9 cellular contexts compared by ENCODE assay signal in the genomic region with DNA sequence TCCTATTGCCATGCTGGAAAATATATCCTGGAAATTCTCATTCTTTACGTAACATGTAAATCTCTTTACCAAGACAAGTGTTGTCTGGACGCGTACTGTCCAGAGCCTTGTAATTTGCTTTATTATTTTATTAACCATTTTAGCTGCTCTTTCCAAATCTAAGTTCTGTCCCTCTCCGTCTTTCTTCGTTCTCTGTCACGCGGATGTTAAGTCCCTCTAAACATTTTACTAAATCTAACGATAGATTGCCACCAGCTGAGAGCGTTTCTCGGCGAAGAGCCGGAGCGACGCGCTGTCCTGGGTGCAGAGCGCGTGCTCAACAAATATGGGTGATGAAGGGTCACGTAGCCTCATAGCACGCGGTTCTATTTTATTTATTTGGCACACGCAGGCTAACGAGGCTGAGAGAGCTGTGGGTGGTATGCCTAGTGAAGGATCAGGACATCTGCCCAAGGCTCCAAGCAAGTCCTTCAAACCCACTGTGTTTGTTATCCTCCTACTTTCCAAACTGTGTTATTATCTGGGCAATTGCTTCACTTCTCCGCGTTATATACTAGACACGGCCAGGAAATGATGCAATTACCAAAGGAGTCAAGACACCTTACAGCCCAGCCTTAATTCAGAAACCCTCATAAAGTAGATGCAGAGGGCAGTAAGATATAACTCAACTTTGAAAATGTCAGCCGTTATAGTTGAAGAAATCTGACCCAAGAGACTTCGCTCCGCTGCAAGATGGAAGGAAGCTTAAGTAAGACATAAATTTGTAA. TPM values are rescaled to one million over a fixed set of nuclear protein-coding genes. Genes with fewer than 3 reads are reported as not detected.
A peak's percentile ranks its signal among the peaks of the same experiment; 100 is the strongest.
DNase-seq lines count a peak whose midpoint lies in the region; ATAC-seq and TF ChIP-seq lines count a peak whose summit lies in the region.
"Had no signal": no experiment of that assay in that cellular context is flagged by ENCODE, and none has a peak within 500 bp of the region (broad histone marks: within the 10 kb centered on the region; RNA-seq: fewer than 3 reads in every experiment).

No MANE protein-coding gene starts in this region.

- TF ChIP-seq RAD21 in liver (IDR thresholded peaks at IDR 0.05): peak in 1 of 2 donors; percentile 6

- peaks cover 4% of the 10 kb centered on the region for H3K4me1 Mint-ChIP-seq in activated B cell treated with CpG ODN at 0.5 μM for 24 hours

- 1% methylated on average over 28 of the region's 28 CpGs for WGBS in liver

- CTCF ChIA-PET in activated B cell treated with CpG ODN at 0.5 μM for 24 hours (lab: Charles Lee): interaction anchor here (0.7 to 2.5 kb wide), 13 partner anchors 10 to 206 kb away, joined by 3 to 54 read pairs (median 4); a partner anchor contains a TSS

- POLR2A ChIA-PET in activated B cell treated with CpG ODN at 0.5 μM for 24 hours (lab: Charles Lee): interaction anchor here (0.6 to 4.8 kb wide), 15 partner anchors 10 to 1525 kb away, joined by 3 to 145 read pairs (median 8); a partner anchor contains a TSS

- peaks cover 0 to 4% (median 0%) of the 10 kb centered on the region in 4 donors for H3K4me1 ChIP-seq in liver (ENCODE audit: control insufficient read depth in 4 of 4, insufficient read depth in 4 of 4, low read length in 3 of 4)

- DNase-seq in AML-193 (lab: John Stamatoyannopoulos, UW): peak; percentile 88 to 94
- peak; percentile 64 for DNase-seq in NCI-H226
- peak; percentile 44 for DNase-seq in activated B cell treated with CpG ODN at 0.5 μM for 24 hours
- DNase-seq in coronary artery (ENCODE audit: low spot score): no peak
- peak in 2 of 3 donors; percentile 29 to 47 for DNase-seq in stimulated activated CD4-positive, alpha-beta T cell treated with anti-CD3 and anti-CD28 coated beads, TNF-alpha, amount 100 ng/mL, for 48 hours (ENCODE audit: low read depth in 3 of 3)

- no peaks in the 10 kb centered on the region for H3K27me3 Mint-ChIP-seq in activated B cell treated with CpG ODN at 0.5 μM for 24 hours

- TF ChIP-seq CTCF in activated B cell treated with CpG ODN at 0.5 μM for 24 hours (IDR thresholded peaks at IDR 0.05): no peak
- TF ChIP-seq CTCF in coronary artery (IDR thresholded peaks at IDR 0.05): no peak
- TF ChIP-seq CTCF in liver (IDR thresholded peaks at IDR 0.05; ENCODE audit: low read depth, low read length, missing input control): no peak

- H3K27me3 ChIP-seq in liver (ENCODE audit: control insufficient read depth in 4 of 4, insufficient read depth in 4 of 4, low read length in 3 of 4): no peaks in the 10 kb centered on the region

- ATAC-seq in GM18907 (IDR thresholded peaks at IDR 0.05; ENCODE audit: unreplicated experiment) (peak; percentile 84), HG03103 (IDR thresholded peaks at IDR 0.05; ENCODE audit: low read depth, unreplicated experiment) (peak; percentile 68), activated B cell treated with CpG ODN at 0.5 μM for 24 hours (ENCODE audit: low read depth) (peak; percentile 76)

- H3K4me3 ChIP-seq in coronary artery (peak overlapping the region; percentile 78), liver (ENCODE audit: low read depth in 1 of 3, low read length in 3 of 3) (peak overlapping the region; percentile 69 to 79 (median 71))

- peaks cover 1% of the 10 kb centered on the region for H3K36me3 Mint-ChIP-seq in activated B cell treated with CpG ODN at 0.5 μM for 24 hours (ENCODE audit: low read depth)

- intact Hi-C loops in activated B cell treated with CpG ODN at 0.5 μM for 24 hours (cut with micrococcal nuclease): loop anchor here (1.0 to 5.0 kb wide), 9 partner anchors 10 to 1562 kb away; a partner anchor contains a TSS

- H3K4me3 Mint-ChIP-seq in activated B cell treated with CpG ODN at 0.5 μM for 24 hours: no peak overlapping the region

- no peaks in the 10 kb centered on the region for H3K9me3 Mint-ChIP-seq in activated B cell treated with CpG ODN at 0.5 μM for 24 hours

- H3K9me3 ChIP-seq in liver (ENCODE audit: control insufficient read depth in 4 of 4, low read length in 3 of 4): no peaks in the 10 kb centered on the region

- no peak overlapping the region for H3K27ac Mint-ChIP-seq in activated B cell treated with CpG ODN at 0.5 μM for 24 hours

- no peaks in the 10 kb centered on the region for H3K36me3 ChIP-seq in liver (ENCODE audit: control insufficient read depth in 4 of 4, insufficient read depth in 3 of 4, low read depth in 1 of 4, low read length in 3 of 4)

- H3K27ac ChIP-seq in coronary artery (peak overlapping the region; percentile 92), liver (ENCODE audit: low read depth in 1 of 2, low read length in 2 of 2) (peak overlapping the region; percentile 89 to 97)

- H3K9ac ChIP-seq in liver (ENCODE audit: low read depth in 1 of 2, low read length in 2 of 2): peak overlapping the region; percentile 93 to 94

TF ChIP-seq in liver, 16 proteins besides CTCF, POLR2A, EP300 and RAD21:
- TF ChIP-seq HNF4A (conservative IDR thresholded peaks at IDR 0.05): no peak
- peak; percentile 79 for TF ChIP-seq YY1 (IDR thresholded peaks at IDR 0.05)
- no peak for TF ChIP-seq FOXA1 (IDR thresholded peaks at IDR 0.05)
- TF ChIP-seq, protein P1, sequence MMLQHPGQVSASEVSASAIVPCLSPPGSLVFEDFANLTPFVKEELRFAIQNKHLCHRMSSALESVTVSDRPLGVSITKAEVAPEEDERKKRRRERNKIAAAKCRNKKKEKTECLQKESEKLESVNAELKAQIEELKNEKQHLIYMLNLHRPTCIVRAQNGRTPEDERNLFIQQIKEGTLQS (IDR thresholded peaks at IDR 0.05): peak; percentile 76
- no peak for TF ChIP-seq NR2F2 (IDR thresholded peaks at IDR 0.05)
- peak in 1 of 2 donors; percentile 23 for TF ChIP-seq GABPA (IDR thresholded peaks at IDR 0.05 in 1 of 2, conservative IDR thresholded peaks at IDR 0.05 in 1 of 2)
- TF ChIP-seq TAF1 (conservative IDR thresholded peaks at IDR 0.05): peak; percentile 70
- TF ChIP-seq, protein P2, sequence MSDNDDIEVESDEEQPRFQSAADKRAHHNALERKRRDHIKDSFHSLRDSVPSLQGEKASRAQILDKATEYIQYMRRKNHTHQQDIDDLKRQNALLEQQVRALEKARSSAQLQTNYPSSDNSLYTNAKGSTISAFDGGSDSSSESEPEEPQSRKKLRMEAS (IDR thresholded peaks at IDR 0.05): peak; percentile 91
- TF ChIP-seq, protein P3, sequence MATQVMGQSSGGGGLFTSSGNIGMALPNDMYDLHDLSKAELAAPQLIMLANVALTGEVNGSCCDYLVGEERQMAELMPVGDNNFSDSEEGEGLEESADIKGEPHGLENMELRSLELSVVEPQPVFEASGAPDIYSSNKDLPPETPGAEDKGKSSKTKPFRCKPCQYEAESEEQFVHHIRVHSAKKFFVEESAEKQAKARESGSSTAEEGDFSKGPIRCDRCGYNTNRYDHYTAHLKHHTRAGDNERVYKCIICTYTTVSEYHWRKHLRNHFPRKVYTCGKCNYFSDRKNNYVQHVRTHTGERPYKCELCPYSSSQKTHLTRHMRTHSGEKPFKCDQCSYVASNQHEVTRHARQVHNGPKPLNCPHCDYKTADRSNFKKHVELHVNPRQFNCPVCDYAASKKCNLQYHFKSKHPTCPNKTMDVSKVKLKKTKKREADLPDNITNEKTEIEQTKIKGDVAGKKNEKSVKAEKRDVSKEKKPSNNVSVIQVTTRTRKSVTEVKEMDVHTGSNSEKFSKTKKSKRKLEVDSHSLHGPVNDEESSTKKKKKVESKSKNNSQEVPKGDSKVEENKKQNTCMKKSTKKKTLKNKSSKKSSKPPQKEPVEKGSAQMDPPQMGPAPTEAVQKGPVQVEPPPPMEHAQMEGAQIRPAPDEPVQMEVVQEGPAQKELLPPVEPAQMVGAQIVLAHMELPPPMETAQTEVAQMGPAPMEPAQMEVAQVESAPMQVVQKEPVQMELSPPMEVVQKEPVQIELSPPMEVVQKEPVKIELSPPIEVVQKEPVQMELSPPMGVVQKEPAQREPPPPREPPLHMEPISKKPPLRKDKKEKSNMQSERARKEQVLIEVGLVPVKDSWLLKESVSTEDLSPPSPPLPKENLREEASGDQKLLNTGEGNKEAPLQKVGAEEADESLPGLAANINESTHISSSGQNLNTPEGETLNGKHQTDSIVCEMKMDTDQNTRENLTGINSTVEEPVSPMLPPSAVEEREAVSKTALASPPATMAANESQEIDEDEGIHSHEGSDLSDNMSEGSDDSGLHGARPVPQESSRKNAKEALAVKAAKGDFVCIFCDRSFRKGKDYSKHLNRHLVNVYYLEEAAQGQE (IDR thresholded peaks at IDR 0.05): peak; percentile 37
- TF ChIP-seq, protein P4, sequence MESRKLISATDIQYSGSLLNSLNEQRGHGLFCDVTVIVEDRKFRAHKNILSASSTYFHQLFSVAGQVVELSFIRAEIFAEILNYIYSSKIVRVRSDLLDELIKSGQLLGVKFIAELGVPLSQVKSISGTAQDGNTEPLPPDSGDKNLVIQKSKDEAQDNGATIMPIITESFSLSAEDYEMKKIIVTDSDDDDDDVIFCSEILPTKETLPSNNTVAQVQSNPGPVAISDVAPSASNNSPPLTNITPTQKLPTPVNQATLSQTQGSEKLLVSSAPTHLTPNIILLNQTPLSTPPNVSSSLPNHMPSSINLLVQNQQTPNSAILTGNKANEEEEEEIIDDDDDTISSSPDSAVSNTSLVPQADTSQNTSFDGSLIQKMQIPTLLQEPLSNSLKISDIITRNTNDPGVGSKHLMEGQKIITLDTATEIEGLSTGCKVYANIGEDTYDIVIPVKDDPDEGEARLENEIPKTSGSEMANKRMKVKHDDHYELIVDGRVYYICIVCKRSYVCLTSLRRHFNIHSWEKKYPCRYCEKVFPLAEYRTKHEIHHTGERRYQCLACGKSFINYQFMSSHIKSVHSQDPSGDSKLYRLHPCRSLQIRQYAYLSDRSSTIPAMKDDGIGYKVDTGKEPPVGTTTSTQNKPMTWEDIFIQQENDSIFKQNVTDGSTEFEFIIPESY (IDR thresholded peaks at IDR 0.05): peak; percentile 37
- no peak for TF ChIP-seq FOXA2 (IDR thresholded peaks at IDR 0.05)
- TF ChIP-seq JUND (IDR thresholded peaks at IDR 0.05): no peak
- TF ChIP-seq RXRA (IDR thresholded peaks at IDR 0.05): peak in 1 of 2 donors; percentile 43
- no peak for TF ChIP-seq EGR1 (IDR thresholded peaks at IDR 0.05; ENCODE audit: low read depth in 2 of 2)
- TF ChIP-seq SP1 (IDR thresholded peaks at IDR 0.05): peak; percentile 27
- TF ChIP-seq HNF4G (IDR thresholded peaks at IDR 0.05): no peak

RNA-seq across cellular contexts. Expression of a gene that starts 10.0 kb away (rescaled TPM):
- 29.2 and 33.4 TPM in 2 replicates for total RNA-seq in activated B cell treated with CpG ODN at 0.5 μM for 24 hours
- 10 to 100 TPM; 21.7 to 40.9 TPM for total RNA-seq in liver
- 10 to 100 TPM in 1 of 2 donors, 1 to 10 TPM in 1; 8.6 to 13.4 TPM for polyA plus RNA-seq in liver

RNA-seq across cellular contexts. Expression of a gene that starts 31.3 kb away (rescaled TPM):
- not detected in 2 replicates for total RNA-seq in activated B cell treated with CpG ODN at 0.5 μM for 24 hours
- 1 to 10 TPM; 1.0 to 1.4 TPM for total RNA-seq in liver
- 1 to 10 TPM; 1.4 to 2.0 TPM for polyA plus RNA-seq in liver
- total RNA-seq: T-helper 2 cell treated with Interferon-gamma antibody and Interleukin-4, amounts not matched to agents 100 ng/mL and 5 ng/mL, for 36 hours had no signal
